In genomic region chr16:49664221-49665215, GRCh38 we compare ENCODE assay signal across 15 cellular contexts.
DNase-seq lines count a peak whose midpoint lies in the region; ATAC-seq and TF ChIP-seq lines count a peak whose summit lies in the region.
"Had no signal": no experiment of that assay in that cellular context is flagged by ENCODE, and none has a peak within 500 bp of the region (broad histone marks: within the 10 kb centered on the region; RNA-seq: fewer than 3 reads in every experiment).

No MANE protein-coding gene starts in this region.

- H3K36me3 ChIP-seq in breast epithelium (no peaks in the 10 kb centered on the region), mammary epithelial cell (ENCODE audit: insufficient read depth, low read length) (no peaks in the 10 kb centered on the region), trophoblast cell (ENCODE audit: control insufficient read depth in 1 of 2, insufficient read depth in 2 of 2, low read length in 2 of 2) (no peaks in the 10 kb centered on the region), vagina (no peaks in the 10 kb centered on the region)

- TF ChIP-seq CTCF in breast epithelium (IDR thresholded peaks at IDR 0.05) (no peak), mammary epithelial cell (conservative IDR thresholded peaks at IDR 0.05 in 1 of 2, IDR thresholded peaks at IDR 0.05 in 1 of 2; ENCODE audit: extremely low read depth in 1 of 2, insufficient read depth in 1 of 2, low read depth in 1 of 2, low read length in 2 of 2) (no peak), vagina (IDR thresholded peaks at IDR 0.05) (no peak)

- H4K8ac ChIP-seq in trophoblast cell (ENCODE audit: low read depth, low read length): peak overlapping the region; percentile 32

- H3K79me2 ChIP-seq in mammary epithelial cell (ENCODE audit: insufficient read depth, low read length): no peaks in the 10 kb centered on the region
- H3K79me2 ChIP-seq in trophoblast cell (ENCODE audit: control insufficient read depth, insufficient read depth, low read length, poor library complexity): no peaks in the 10 kb centered on the region

- no peak for DNase-seq in breast epithelium (ENCODE audit: low spot score in 2 of 2)
- no peak for DNase-seq in mammary epithelial cell
- DNase-seq in right cardiac atrium: peak; percentile 69 to 91 (median 90)
- DNase-seq in trophoblast cell: no peak
- DNase-seq in vagina (ENCODE audit: extremely low spot score in 2 of 2): no peak
- DNase-seq in NCI-H510A treated with DMSO at 0.1 percent for 48 hours (lab: John Stamatoyannopoulos, UW): no peak
- DNase-seq: activated CD4-positive, alpha-beta T cell treated with anti-CD3 and anti-CD28 coated beads for 4 hours; effector CD4-positive, alpha-beta T cell; NCI-H1417 treated with DMSO at 0.1 percent for 48 hours; OCI-M1; stimulated activated CD4-positive, alpha-beta T cell treated with anti-CD3 and anti-CD28 coated beads, Interleukin-4, amount 100 ng/mL, for 24 hours; stimulated activated naive B cell treated with anti-CD40 and anti-IgM and Interleukin-4, amounts not matched to agents 10 μg/mL and 1 μg/mL and 100 μg/mL, for 72 hours had no signal

- H3K4me1 ChIP-seq in breast epithelium (no peaks in the 10 kb centered on the region), mammary epithelial cell (ENCODE audit: insufficient read depth, low read length) (no peaks in the 10 kb centered on the region), right cardiac atrium (ENCODE audit: control insufficient read depth, insufficient read depth, low read length) (no peaks in the 10 kb centered on the region), trophoblast cell (ENCODE audit: control insufficient read depth in 1 of 2, insufficient read depth in 2 of 2, low read length in 2 of 2) (peaks cover 16 to 23% of the 10 kb centered on the region in 2 experiments), vagina (peaks cover 35% of the 10 kb centered on the region)

- H4K12ac ChIP-seq in trophoblast cell (ENCODE audit: low read depth, low read length): no peak overlapping the region

- H3K9me3 ChIP-seq in breast epithelium (no peaks in the 10 kb centered on the region), mammary epithelial cell (replicated peaks; ENCODE audit: insufficient read depth, low read length) (peaks cover 22% of the 10 kb centered on the region), right cardiac atrium (ENCODE audit: control insufficient read depth, low read length) (no peaks in the 10 kb centered on the region), trophoblast cell (ENCODE audit: insufficient read depth, low read depth, low read length) (no peaks in the 10 kb centered on the region), vagina (no peaks in the 10 kb centered on the region)

- H3K14ac ChIP-seq in trophoblast cell (ENCODE audit: low read length): peak overlapping the region; percentile 18

- no peak overlapping the region for H3K4me2 ChIP-seq in mammary epithelial cell (ENCODE audit: insufficient read depth, low read depth, low read length)
- H3K4me2 ChIP-seq in trophoblast cell (ENCODE audit: low read length): no peak overlapping the region

- H3K27ac ChIP-seq in breast epithelium: peak overlapping the region; percentile 68 to 94
- no peak overlapping the region for H3K27ac ChIP-seq in mammary epithelial cell (ENCODE audit: insufficient read depth, low read depth, low read length)
- peak overlapping the region; percentile 50 for H3K27ac ChIP-seq in right cardiac atrium (ENCODE audit: low read length)
- no peak overlapping the region for H3K27ac ChIP-seq in trophoblast cell (ENCODE audit: low read depth, low read length)
- H3K27ac ChIP-seq in vagina: peak overlapping the region; percentile 81
- H3K27ac ChIP-seq: 22Rv1 had no signal

- in situ Hi-C loops in mammary epithelial cell (cut with MboI; ENCODE audit: low sequenced_read_pairs in 2 of 2): no loop called here

- H3K79me1 ChIP-seq in trophoblast cell (ENCODE audit: low read length): peaks cover 7% of the 10 kb centered on the region

- no peak overlapping the region for H3K23ac ChIP-seq in trophoblast cell (ENCODE audit: low read length)

- BruUV-seq in mammary epithelial cell (replicated peaks; lab: Mats Ljungman, UMichigan): no TSS peak

- H4K20me1 ChIP-seq in mammary epithelial cell (ENCODE audit: insufficient read depth, low read length): no peaks in the 10 kb centered on the region

- peak overlapping the region; percentile 53 for H3K18ac ChIP-seq in trophoblast cell (ENCODE audit: low read length)

- H2BK120ac ChIP-seq in trophoblast cell (ENCODE audit: insufficient read depth, low read length, poor library complexity): peak overlapping the region; percentile 79

- peak overlapping the region; percentile 10 for H2BK12ac ChIP-seq in trophoblast cell (ENCODE audit: low read length)

- H3K27me3 ChIP-seq in breast epithelium (no peaks in the 10 kb centered on the region), mammary epithelial cell (ENCODE audit: insufficient read depth, low read length) (no peaks in the 10 kb centered on the region), right cardiac atrium (ENCODE audit: control insufficient read depth, insufficient read depth) (no peaks in the 10 kb centered on the region), trophoblast cell (ENCODE audit: insufficient read depth, low read length) (no peaks in the 10 kb centered on the region), vagina (no peaks in the 10 kb centered on the region)

- H4K91ac ChIP-seq in trophoblast cell (ENCODE audit: low read depth, low read length): peak overlapping the region; percentile 58

- no peak overlapping the region for H2AFZ ChIP-seq in mammary epithelial cell (ENCODE audit: low read depth, low read length)
- H2AFZ ChIP-seq in trophoblast cell (ENCODE audit: insufficient read depth, low read length, poor library complexity): no peak overlapping the region

- 79% methylated on average over 8 of the region's 37 CpGs for WGBS in mammary epithelial cell (ENCODE audit: low coverage, missing lambda C conversion rate)
- WGBS in right cardiac atrium: 60% methylated on average over 37 of the region's 37 CpGs
- WGBS in trophoblast cell (ENCODE audit: extremely low coverage, insufficient coverage, insufficient read length): no CpG with 5 or more reads among the region's 37 CpGs

- TF ChIP-seq POLR2A in breast epithelium (IDR thresholded peaks at IDR 0.05): no peak
- TF ChIP-seq POLR2A in vagina (IDR thresholded peaks at IDR 0.05): no peak
- no peak for TF ChIP-seq POLR2A in GM18505 (IDR thresholded peaks at IDR 0.05; ENCODE audit: borderline replicate concordance, extremely low read depth, insufficient read depth, insufficient read length)

- H2AK5ac ChIP-seq in trophoblast cell (ENCODE audit: low read length): peak overlapping the region; percentile 71

- ATAC-seq in right cardiac atrium (peak; percentile 74 to 75), GM21526 (IDR thresholded peaks at IDR 0.05; ENCODE audit: low FRiP score, unreplicated experiment) (no peak), GM18505 (IDR thresholded peaks at IDR 0.05; ENCODE audit: unreplicated experiment) (no peak)
- ATAC-seq: stimulated activated naive B cell treated with anti-CD40 and anti-IgM and Interleukin-4, amounts not matched to agents 10 μg/mL and 1 μg/mL and 100 μg/mL, for 72 hours had no signal

- no peak overlapping the region for H3K9ac ChIP-seq in mammary epithelial cell (ENCODE audit: insufficient read depth, low read length)
- no peak overlapping the region for H3K9ac ChIP-seq in trophoblast cell (ENCODE audit: low read length)

- peak overlapping the region; percentile 60 for H3K4ac ChIP-seq in trophoblast cell (ENCODE audit: low read depth, low read length)

- H3K4me3 ChIP-seq in breast epithelium (peak overlapping the region; percentile 27 to 59 (median 39)), mammary epithelial cell (replicated peaks in 1 of 3; ENCODE audit: insufficient read depth in 1 of 3, low read depth in 2 of 3, low read length in 3 of 3) (no peak overlapping the region), right cardiac atrium (ENCODE audit: low read length) (peak overlapping the region; percentile 8), trophoblast cell (ENCODE audit: low read depth, low read length) (no peak overlapping the region), vagina (peak overlapping the region; percentile 29 to 38)

- intact Hi-C loops in breast epithelium (cut with DNase I; ENCODE audit: low total_unique reads) (no loop called here), mammary epithelial cell (cut with micrococcal nuclease) (no loop called here), right cardiac atrium (cut with DNase I) (no loop called here), vagina (cut with DNase I) (no loop called here)

- CTCF ChIA-PET in mammary epithelial cell (lab: Charles Lee; ENCODE audit: low non-redundant PET): no interaction called here

- dilution Hi-C loops in mammary epithelial cell (cut with HindIII; ENCODE audit: low sequenced_read_pairs): no loop called here

- H2BK5ac ChIP-seq in trophoblast cell (ENCODE audit: low read depth, low read length, poor library complexity): no peak overlapping the region

Comparison
In these comparisons a context has a peak if more than half of its experiments do, and no peak if none do; other contexts are left out.
1. H3K27ac ChIP-seq: peak in breast epithelium (2 of 2), right cardiac atrium (single experiment) and vagina (single experiment); none in mammary epithelial cell (single experiment) and trophoblast cell (single experiment).
2. H3K4me3 ChIP-seq: peak in breast epithelium (3 of 3), right cardiac atrium (single experiment) and vagina (2 of 2); none in mammary epithelial cell (0 of 3) and trophoblast cell (single experiment).
3. DNase-seq: peak in right cardiac atrium (3 of 3); none in breast epithelium (0 of 2), mammary epithelial cell (single experiment), trophoblast cell (0 of 2), vagina (0 of 2) and NCI-H510A treated with DMSO at 0.1 percent for 48 hours (single experiment).
4. ATAC-seq: peak in right cardiac atrium (2 of 2); none in GM21526 (single experiment) and GM18505 (single experiment).